In genomic region chr4:140150636-140150885, GRCh38 we compare ENCODE assay signal across 8 cellular contexts. TPM values are rescaled to one million over a fixed set of nuclear protein-coding genes. Genes with fewer than 3 reads are reported as not detected.
DNase-seq lines count a peak whose midpoint lies in the region; ATAC-seq, FAIRE-seq and TF ChIP-seq lines count a peak whose summit lies in the region.

No MANE protein-coding gene starts in this region.

- peak overlapping the region; percentile 98 for H3K4me3 ChIP-seq in WERI-Rb-1 (ENCODE audit: low read depth, low read length)

- H3K27ac ChIP-seq in WERI-Rb-1 (peak overlapping the region; percentile 98), epithelial cell of prostate (peak overlapping the region; percentile 97)

- TF ChIP-seq CTCF in WERI-Rb-1 (IDR thresholded peaks at IDR 0.05; ENCODE audit: low read depth, low read length) (no peak), omental fat pad (IDR thresholded peaks at IDR 0.05) (no peak)

- DNase-seq in NCI-H748 treated with DMSO at 0.1 percent for 48 hours (lab: John Stamatoyannopoulos, UW) = peak; percentile 57
- no peak for DNase-seq in NCI-H748 (lab: John Stamatoyannopoulos, UW; ENCODE audit: unreplicated experiment)
- peak; percentile 89 for DNase-seq in WERI-Rb-1
- DNase-seq in epithelial cell of prostate (ENCODE audit: low read depth, low spot score) = no peak
- DNase-seq in omental fat pad (ENCODE audit: low spot score) = peak; percentile 51
- DNase-seq in COLO829 (ENCODE audit: low spot score) = no peak
- no peak for DNase-seq in SHP77 (lab: John Stamatoyannopoulos, UW)
- DNase-seq in H54 (ENCODE audit: insufficient read length, low spot score) = no peak

- peak; percentile 53 for ATAC-seq in omental fat pad (ENCODE audit: low FRiP score)

- no peak for TF ChIP-seq POLR2A in H54 (IDR thresholded peaks at IDR 0.05; ENCODE audit: low read depth, low read length)

- H3K9me3 ChIP-seq in WERI-Rb-1 (ENCODE audit: severe bottlenecking) = no peaks in the 10 kb centered on the region

- peaks cover 4% of the 10 kb centered on the region; the same call in 1 of the 2 replicates for H3K36me3 ChIP-seq in WERI-Rb-1

- no peak for FAIRE-seq in H54 (lab: Jason Lieb, UNC)

- no peaks in the 10 kb centered on the region for H3K27me3 ChIP-seq in WERI-Rb-1 (ENCODE audit: insufficient read depth, low read depth, severe bottlenecking)

RNA-seq across cellular contexts. Expression of gene MAML3, which starts 3.4 kb away (rescaled TPM):
- total RNA-seq in omental fat pad = 10 to 100 TPM in 3 of 4 donors, 1 to 10 TPM in 1; 4.8 to 12.8 (median 11.7) TPM

Comparison
In these comparisons a context has a peak if more than half of its experiments do, and no peak if none do; other contexts are left out.
1. DNase-seq: peak in NCI-H748 treated with DMSO at 0.1 percent for 48 hours (single experiment), WERI-Rb-1 (single experiment) and omental fat pad (single experiment); none in NCI-H748 (single experiment), epithelial cell of prostate (single experiment), COLO829 (single experiment), SHP77 (0 of 2) and H54 (single experiment).